ENCODE assay signal across 8 cellular contexts in genomic region chr12:121536929-121537813, GRCh38. TPM values are rescaled to one million over a fixed set of nuclear protein-coding genes. Genes with fewer than 3 reads are reported as not detected.
A peak's percentile ranks its signal among the peaks of the same experiment; 100 is the strongest.
DNase-seq lines count a peak whose midpoint lies in the region; ATAC-seq, FAIRE-seq and TF ChIP-seq lines count a peak whose summit lies in the region.

No MANE protein-coding gene starts in this region.

- in situ Hi-C loops in GM18951 (cut with MboI; ENCODE audit: low sequenced_read_pairs, unreplicated experiment): no loop called here

- peak overlapping the region; percentile 75 for H2AFZ ChIP-seq in endothelial cell of umbilical vein (ENCODE audit: low read depth, low read length)

- H3K4me3 ChIP-seq in BLaER1: peak overlapping the region; percentile 75
- peak overlapping the region; percentile 38 to 63 (median 56) for H3K4me3 ChIP-seq in endothelial cell of umbilical vein (replicated peaks in 1 of 3; ENCODE audit: insufficient read depth in 1 of 3, low read depth in 1 of 3, low read length in 3 of 3)

- H3K9me3 ChIP-seq in BLaER1 (no peaks in the 10 kb centered on the region), endothelial cell of umbilical vein (replicated peaks; ENCODE audit: control insufficient read depth, insufficient read depth, low read length) (no peaks in the 10 kb centered on the region)

- H3K9me1 ChIP-seq in endothelial cell of umbilical vein (replicated peaks; ENCODE audit: control insufficient read depth, extremely low read depth, insufficient read depth, low read length): no peaks in the 10 kb centered on the region

- H3K4me3 Mint-ChIP-seq in activated CD4-positive, alpha-beta memory T cell treated with anti-CD3 and anti-CD28 coated beads, Interleukin-2, amount 10 ng/mL, durations not matched to agents 7 days and 5 days: peak overlapping the region; percentile 74
- H3K4me3 Mint-ChIP-seq in mesothelial cell of epicardium: peak overlapping the region; percentile 69

- peak; percentile 45 for ATAC-seq in HG03103 (IDR thresholded peaks at IDR 0.05; ENCODE audit: low read depth, unreplicated experiment)

- no peaks in the 10 kb centered on the region for H3K27me3 Mint-ChIP-seq in activated CD4-positive, alpha-beta memory T cell treated with anti-CD3 and anti-CD28 coated beads, Interleukin-2, amount 10 ng/mL, durations not matched to agents 7 days and 5 days
- H3K27me3 Mint-ChIP-seq in mesothelial cell of epicardium (ENCODE audit: low read depth): no peaks in the 10 kb centered on the region

- CTCF ChIA-PET in activated CD4-positive, alpha-beta memory T cell treated with anti-CD3 and anti-CD28 coated beads, Interleukin-2, amount 10 ng/mL, durations not matched to agents 7 days and 5 days (lab: Charles Lee): interaction anchor here (0.6 to 1.6 kb wide), 7 partner anchors 33 to 257 kb away, joined by 3 to 6 read pairs (median 3); partner anchors contain the start of gene ORAI1
- CTCF ChIA-PET in endothelial cell of umbilical vein (lab: Charles Lee): interaction anchor here (0.6 to 2.1 kb wide), 10 partner anchors 15 to 260 kb away, joined by 3 to 15 read pairs (median 4); partner anchors contain the start of genes MORN3 and ORAI1

- H3K27ac ChIP-seq in BLaER1 (peak overlapping the region; percentile 82), endothelial cell of umbilical vein (ENCODE audit: insufficient read depth, low read depth, low read length) (peak overlapping the region; percentile 20)

- peak overlapping the region; percentile 81 for H3K9ac ChIP-seq in BLaER1
- H3K9ac ChIP-seq in endothelial cell of umbilical vein (replicated peaks; ENCODE audit: extremely low read depth, insufficient read depth, low read length): peak overlapping the region; percentile 41

- H3K27me3 ChIP-seq in BLaER1 (no peaks in the 10 kb centered on the region), endothelial cell of umbilical vein (ENCODE audit: control insufficient read depth in 2 of 2, insufficient read depth in 2 of 2, low read length in 2 of 2) (no peaks in the 10 kb centered on the region)

- peak; percentile 57 to 89 for DNase-seq in NCI-H526 (lab: John Stamatoyannopoulos, UW)
- DNase-seq in activated CD4-positive, alpha-beta memory T cell treated with anti-CD3 and anti-CD28 coated beads, Interleukin-2, amount 10 ng/mL, durations not matched to agents 7 days and 5 days: peak; percentile 68
- DNase-seq in endothelial cell of umbilical vein (ENCODE audit: low read depth, low spot score): peak; percentile 74
- DNase-seq in mesothelial cell of epicardium (ENCODE audit: low spot score in 2 of 2, unreplicated experiment in 2 of 2): peak; percentile 51 to 70
- peak in 5 of 6 experiments; percentile 33 to 54 (median 39) for DNase-seq in stimulated activated naive CD4-positive, alpha-beta T cell (lab: John Stamatoyannopoulos, UW)

- BruUV-seq in endothelial cell of umbilical vein (replicated peaks; lab: Mats Ljungman, UMichigan): no TSS peak

- peak overlapping the region; percentile 63 for H3K27ac Mint-ChIP-seq in activated CD4-positive, alpha-beta memory T cell treated with anti-CD3 and anti-CD28 coated beads, Interleukin-2, amount 10 ng/mL, durations not matched to agents 7 days and 5 days
- H3K27ac Mint-ChIP-seq in mesothelial cell of epicardium: peak overlapping the region; percentile 96

- peaks cover 22% of the 10 kb centered on the region for H3K36me3 Mint-ChIP-seq in activated CD4-positive, alpha-beta memory T cell treated with anti-CD3 and anti-CD28 coated beads, Interleukin-2, amount 10 ng/mL, durations not matched to agents 7 days and 5 days (ENCODE audit: low read depth)
- peaks cover 3% of the 10 kb centered on the region for H3K36me3 Mint-ChIP-seq in mesothelial cell of epicardium

- no peaks in the 10 kb centered on the region for H3K9me3 Mint-ChIP-seq in activated CD4-positive, alpha-beta memory T cell treated with anti-CD3 and anti-CD28 coated beads, Interleukin-2, amount 10 ng/mL, durations not matched to agents 7 days and 5 days
- no peaks in the 10 kb centered on the region for H3K9me3 Mint-ChIP-seq in mesothelial cell of epicardium

- TF ChIP-seq POLR2A in GM18951 (IDR thresholded peaks at IDR 0.05; ENCODE audit: extremely low read depth, insufficient read depth, insufficient read length) (peak; percentile 84), endothelial cell of umbilical vein (IDR thresholded peaks at IDR 0.05; ENCODE audit: low read depth, low read length) (no peak)

- H4K20me1 ChIP-seq in BLaER1: peaks cover 17% of the 10 kb centered on the region; the same call in 1 of the 2 replicates
- no peaks in the 10 kb centered on the region for H4K20me1 ChIP-seq in endothelial cell of umbilical vein (replicated peaks; ENCODE audit: control insufficient read depth, extremely low read depth, insufficient read depth, low read length)

- H3K4me1 Mint-ChIP-seq in activated CD4-positive, alpha-beta memory T cell treated with anti-CD3 and anti-CD28 coated beads, Interleukin-2, amount 10 ng/mL, durations not matched to agents 7 days and 5 days: peaks cover 54% of the 10 kb centered on the region
- H3K4me1 Mint-ChIP-seq in mesothelial cell of epicardium: peaks cover 49% of the 10 kb centered on the region

- peaks cover 56% of the 10 kb centered on the region for H3K4me1 ChIP-seq in BLaER1
- H3K4me1 ChIP-seq in endothelial cell of umbilical vein (ENCODE audit: control insufficient read depth, extremely low read depth, insufficient read depth, low read length): peaks cover 20% of the 10 kb centered on the region

- H3K4me2 ChIP-seq in BLaER1 (peak overlapping the region; percentile 100), endothelial cell of umbilical vein (ENCODE audit: insufficient read depth, low read length) (peak overlapping the region; percentile 45)

- no peaks in the 10 kb centered on the region for H3K79me2 ChIP-seq in endothelial cell of umbilical vein (ENCODE audit: control insufficient read depth, insufficient read depth, low read length)

- intact Hi-C loops in endothelial cell of umbilical vein (cut with micrococcal nuclease): loop anchor here (2.0 kb wide), 1 partner anchor 36 kb away; no protein-coding TSS in a partner anchor

- FAIRE-seq in endothelial cell of umbilical vein (lab: Jason Lieb, UNC): peak; percentile 28

- POLR2A ChIA-PET in activated CD4-positive, alpha-beta memory T cell treated with anti-CD3 and anti-CD28 coated beads, Interleukin-2, amount 10 ng/mL, durations not matched to agents 7 days and 5 days (lab: Charles Lee): interaction anchor here (1.0 to 2.0 kb wide), 11 partner anchors 9 to 150 kb away, joined by 3 to 22 read pairs (median 5); partner anchors contain the start of gene ORAI1
- POLR2A ChIA-PET in endothelial cell of umbilical vein (lab: Charles Lee): interaction anchor here (0.5 to 0.6 kb wide), 2 partner anchors 123 to 1103 kb away, joined by 4 to 5 read pairs; no protein-coding TSS in a partner anchor

- dilution Hi-C loops in endothelial cell of umbilical vein (cut with MboI; ENCODE audit: extremely low pct_ligation_motif_present, low sequenced_read_pairs): no loop called here

- TF ChIP-seq CTCF in endothelial cell of umbilical vein (IDR thresholded peaks at IDR 0.05; ENCODE audit: extremely low read depth in 1 of 2, insufficient read depth in 1 of 2, low read depth in 1 of 2, low read length in 2 of 2) (no peak), mesothelial cell of epicardium (IDR thresholded peaks at IDR 0.05; ENCODE audit: unreplicated experiment) (no peak)

- peaks cover 17% of the 10 kb centered on the region for H3K36me3 ChIP-seq in BLaER1
- peaks cover 0 to 7% of the 10 kb centered on the region in 2 experiments for H3K36me3 ChIP-seq in endothelial cell of umbilical vein (ENCODE audit: control insufficient read depth in 2 of 2, extremely low read depth in 1 of 2, insufficient read depth in 2 of 2, low read length in 2 of 2)

TF ChIP-seq in endothelial cell of umbilical vein, 7 proteins besides CTCF, POLR2A, EP300 and RAD21:
- no peak for TF ChIP-seq GATA2 (IDR thresholded peaks at IDR 0.05; ENCODE audit: insufficient read depth, insufficient read length, low read depth, low read length)
- TF ChIP-seq POLR2AphosphoS5 (IDR thresholded peaks at IDR 0.05; ENCODE audit: insufficient read depth, low read depth, low read length): peak; percentile 44
- TF ChIP-seq MAX (IDR thresholded peaks at IDR 0.05; ENCODE audit: insufficient read depth, insufficient read length): peak; percentile 58
TF ChIP-seq in endothelial cell of umbilical vein: peak in this region for 2.

RNA-seq across cellular contexts. Expression of gene KDM2B, which starts 43.7 kb away (rescaled TPM):
- total RNA-seq in activated CD4-positive, alpha-beta memory T cell treated with anti-CD3 and anti-CD28 coated beads, Interleukin-2, amount 10 ng/mL, durations not matched to agents 7 days and 5 days: 10 to 100 TPM; 59.8 to 62.6 TPM
- total RNA-seq in endothelial cell of umbilical vein (34.3 and 37.3 TPM in 2 replicates), mesothelial cell of epicardium (55.4 to 61.1 TPM (median 57.5 TPM) in 3 replicates)
- polyA plus RNA-seq in endothelial cell of umbilical vein: 26.8 and 31.5 TPM in 2 replicates
- 17.6 and 17.9 TPM in 2 replicates for polyA plus RNA-seq in endothelial cell of umbilical vein (2011; cell fraction: cytosol; rRNA removed)
- 54.2 and 60.1 TPM in 2 replicates for polyA plus RNA-seq in endothelial cell of umbilical vein (2011; cell fraction: nucleus; rRNA removed)
- polyA plus RNA-seq in endothelial cell of umbilical vein (2012): 26.1 and 28.2 TPM in 2 replicates
- 42.0 and 54.5 TPM in 2 replicates for polyA minus RNA-seq in endothelial cell of umbilical vein
- polyA minus RNA-seq in endothelial cell of umbilical vein (2011; cell fraction: cytosol; rRNA and poly(A)+ RNA removed): 11.4 TPM
- 23.8 and 26.3 TPM in 2 replicates for polyA minus RNA-seq in endothelial cell of umbilical vein (2011; cell fraction: nucleus; rRNA and poly(A)+ RNA removed)

Comparison
In these comparisons a context has a peak if more than half of its experiments do, and no peak if none do; other contexts are left out.
1. Peak in every context shown above with its lines: DNase-seq, ATAC-seq, H3K4me3 ChIP-seq and H3K27ac ChIP-seq.